20 cellular contexts compared by ENCODE assay signal in genomic region chr3:99407257-99407656, GRCh38.
DNase-seq lines count a peak whose midpoint lies in the region; ATAC-seq, FAIRE-seq and TF ChIP-seq lines count a peak whose summit lies in the region.
"Had no signal": no experiment of that assay in that cellular context is flagged by ENCODE, and none has a peak within 500 bp of the region (broad histone marks: within the 10 kb centered on the region; RNA-seq: fewer than 3 reads in every experiment).

No MANE protein-coding gene starts in this region.

- H3K36me3 ChIP-seq in DND-41 (ENCODE audit: insufficient read depth, low read length) (no peaks in the 10 kb centered on the region), astrocyte (ENCODE audit: insufficient read depth, low read length) (no peaks in the 10 kb centered on the region), MG63 (no peaks in the 10 kb centered on the region), neural progenitor cell (no peaks in the 10 kb centered on the region)
- H3K36me3 ChIP-seq: lower lobe of right lung, transverse colon had no signal

- H3K4me3 ChIP-seq in DND-41 (ENCODE audit: low read depth in 1 of 2, low read length in 2 of 2) (no peak overlapping the region), astrocyte (ENCODE audit: insufficient read depth, low read depth, low read length) (no peak overlapping the region), MG63 (no peak overlapping the region), neural progenitor cell (no peak overlapping the region)
- H3K4me3 ChIP-seq: body of pancreas, GM23338, lower lobe of right lung, SK-N-MC, transverse colon had no signal

- H3K4me2 ChIP-seq in DND-41 (ENCODE audit: insufficient read depth, low read length) (no peak overlapping the region), astrocyte (ENCODE audit: low read length) (no peak overlapping the region), neural progenitor cell (no peak overlapping the region)
- H3K4me2 ChIP-seq: GM23338, KMS-11 had no signal

- H3K27me3 Mint-ChIP-seq in astrocyte (ENCODE audit: low read depth, unreplicated experiment) (no peaks in the 10 kb centered on the region), neural progenitor cell (ENCODE audit: insufficient read depth, low read depth) (no peaks in the 10 kb centered on the region)
- H3K27me3 Mint-ChIP-seq: activated CD4-positive, alpha-beta T cell treated with anti-CD3 and anti-CD28 coated beads, Interleukin-2, amount 10 ng/mL, durations not matched to agents 24 days and 14 days; CD4-positive, alpha-beta T cell had no signal

- H3K4me1 Mint-ChIP-seq in astrocyte (ENCODE audit: low read depth, unreplicated experiment) (peaks cover 21% of the 10 kb centered on the region), neural progenitor cell (peaks cover 14% of the 10 kb centered on the region)
- H3K4me1 Mint-ChIP-seq: activated CD4-positive, alpha-beta T cell treated with anti-CD3 and anti-CD28 coated beads, Interleukin-2, amount 10 ng/mL, durations not matched to agents 24 days and 14 days; GM23338 had no signal

- H3K4me3 Mint-ChIP-seq in astrocyte (ENCODE audit: unreplicated experiment) = no peak overlapping the region
- no peak overlapping the region for H3K4me3 Mint-ChIP-seq in neural progenitor cell
- H3K4me3 Mint-ChIP-seq: activated CD4-positive, alpha-beta T cell treated with anti-CD3 and anti-CD28 coated beads, Interleukin-2, amount 10 ng/mL, durations not matched to agents 24 days and 14 days; CD4-positive, alpha-beta T cell; GM23338 had no signal

- H3K27ac ChIP-seq in DND-41 (ENCODE audit: low read length) (no peak overlapping the region), astrocyte (ENCODE audit: low read depth, low read length) (no peak overlapping the region), neural progenitor cell (no peak overlapping the region)
- H3K27ac ChIP-seq: body of pancreas, KMS-11, lower lobe of right lung, SK-N-MC, transverse colon had no signal

- H3F3A ChIP-seq in neural progenitor cell (ENCODE audit: low read depth) = no peaks in the 10 kb centered on the region

- H3K27me3 ChIP-seq in DND-41 (ENCODE audit: insufficient read depth, low read length, poor library complexity) = no peaks in the 10 kb centered on the region
- H3K27me3 ChIP-seq in astrocyte (ENCODE audit: insufficient read depth, low read length) = no peaks in the 10 kb centered on the region
- H3K27me3 ChIP-seq in MG63 = no peaks in the 10 kb centered on the region
- H3K27me3 ChIP-seq in neural progenitor cell = no peaks in the 10 kb centered on the region
- H3K27me3 ChIP-seq: body of pancreas, transverse colon had no signal

- H3K27ac Mint-ChIP-seq in astrocyte (ENCODE audit: unreplicated experiment) = no peak overlapping the region
- H3K27ac Mint-ChIP-seq in neural progenitor cell = no peak overlapping the region
- H3K27ac Mint-ChIP-seq: activated CD4-positive, alpha-beta T cell treated with anti-CD3 and anti-CD28 coated beads, Interleukin-2, amount 10 ng/mL, durations not matched to agents 24 days and 14 days; CD4-positive, alpha-beta T cell; GM23338 had no signal

- DNase-seq in DND-41 = no peak
- peak; percentile 23 for DNase-seq in astrocyte (ENCODE audit: low read depth)
- no peak for DNase-seq in MG63
- DNase-seq in COR-L47 (lab: John Stamatoyannopoulos, UW) = no peak
- no peak for DNase-seq in neural progenitor cell (ENCODE audit: low spot score)
- no peak for DNase-seq in kidney tubule cell (ENCODE audit: low spot score)
- DNase-seq: activated CD4-positive, alpha-beta T cell treated with anti-CD3 and anti-CD28 coated beads, Interleukin-2, amount 10 ng/mL, durations not matched to agents 24 days and 14 days; activated naive CD4-positive, alpha-beta T cell treated with anti-CD3 and anti-CD28 coated beads, Interleukin-2, amount 50 U/mL, for 16 hours; body of pancreas; CD4-positive, alpha-beta T cell; lower lobe of right lung; NCI-H748 treated with DMSO at 0.1 percent for 48 hours; PC-3; transverse colon had no signal

- H3K9me3 ChIP-seq in DND-41 (ENCODE audit: insufficient read depth, low read length, severe bottlenecking) = no peaks in the 10 kb centered on the region
- no peaks in the 10 kb centered on the region for H3K9me3 ChIP-seq in astrocyte (ENCODE audit: insufficient read depth, low read depth, low read length)
- H3K9me3 ChIP-seq in MG63 = no peaks in the 10 kb centered on the region
- H3K9me3 ChIP-seq in neural progenitor cell (ENCODE audit: low read depth) = no peaks in the 10 kb centered on the region
- H3K9me3 ChIP-seq: body of pancreas, lower lobe of right lung, transverse colon had no signal

- no peak for TF ChIP-seq CTCF in DND-41 (IDR thresholded peaks at IDR 0.05; ENCODE audit: borderline replicate concordance, extremely low read depth, low read length, poor library complexity, severe bottlenecking)
- no peak for TF ChIP-seq CTCF in astrocyte (IDR thresholded peaks at IDR 0.05; ENCODE audit: insufficient read depth, low read depth, low read length)
- TF ChIP-seq CTCF in neural progenitor cell (IDR thresholded peaks at IDR 0.05) = no peak

- H3K36me3 Mint-ChIP-seq in astrocyte (ENCODE audit: low read depth, unreplicated experiment) (no peaks in the 10 kb centered on the region), neural progenitor cell (no peaks in the 10 kb centered on the region)

- no peaks in the 10 kb centered on the region; the same call in 1 of the 2 replicates for H3K4me1 ChIP-seq in DND-41 (ENCODE audit: insufficient read depth, low read length)
- H3K4me1 ChIP-seq in astrocyte (ENCODE audit: insufficient read depth, low read length) = peaks cover 10% of the 10 kb centered on the region
- H3K4me1 ChIP-seq in neural progenitor cell = peaks cover 6% of the 10 kb centered on the region
- H3K4me1 ChIP-seq: body of pancreas, lower lobe of right lung, transverse colon had no signal

- no peak overlapping the region for H2AFZ ChIP-seq in DND-41 (ENCODE audit: low read depth, low read length)
- H2AFZ ChIP-seq in astrocyte (ENCODE audit: low read depth, low read length) = no peak overlapping the region
- H2AFZ ChIP-seq in neural progenitor cell (replicated peaks) = no peak overlapping the region
- H2AFZ ChIP-seq: GM23338 had no signal

- no peaks in the 10 kb centered on the region for H4K20me1 ChIP-seq in DND-41 (ENCODE audit: insufficient read depth, low read length)
- no peaks in the 10 kb centered on the region for H4K20me1 ChIP-seq in astrocyte (ENCODE audit: insufficient read depth, low read length)
- H4K20me1 ChIP-seq in neural progenitor cell (ENCODE audit: low read depth) = no peaks in the 10 kb centered on the region

- H3K9ac ChIP-seq in DND-41 (ENCODE audit: low read depth, low read length) (no peak overlapping the region; the same call in 1 of the 2 replicates), astrocyte (ENCODE audit: low read length) (no peak overlapping the region), neural progenitor cell (no peak overlapping the region)
- H3K9ac ChIP-seq: KMS-11 had no signal

- ATAC-seq in DND-41 (ENCODE audit: insufficient read depth, low read depth) (peak; percentile 66; the same call in 2 of the 3 replicates), GM19324 (IDR thresholded peaks at IDR 0.05; ENCODE audit: low FRiP score, unreplicated experiment) (peak; percentile 52), HG02763 (IDR thresholded peaks at IDR 0.05; ENCODE audit: unreplicated experiment) (peak; percentile 48)
- ATAC-seq: body of pancreas, GM23338, lower lobe of right lung, PC-3 had no signal

- H3K9me3 Mint-ChIP-seq in astrocyte (ENCODE audit: unreplicated experiment) (peaks cover 1% of the 10 kb centered on the region), neural progenitor cell (no peaks in the 10 kb centered on the region)
- H3K9me3 Mint-ChIP-seq: activated CD4-positive, alpha-beta T cell treated with anti-CD3 and anti-CD28 coated beads, Interleukin-2, amount 10 ng/mL, durations not matched to agents 24 days and 14 days; CD4-positive, alpha-beta T cell; GM23338 had no signal

- FAIRE-seq in astrocyte (lab: Jason Lieb, UNC) = no peak
- FAIRE-seq: TTC549 had no signal

- H3K79me2 ChIP-seq in DND-41 (ENCODE audit: insufficient read depth, low read length) (no peaks in the 10 kb centered on the region), astrocyte (ENCODE audit: insufficient read depth, low read length) (no peaks in the 10 kb centered on the region), neural progenitor cell (ENCODE audit: low read depth) (no peaks in the 10 kb centered on the region)
